ENCODE assay signal across 13 cellular contexts in the genomic region with DNA sequence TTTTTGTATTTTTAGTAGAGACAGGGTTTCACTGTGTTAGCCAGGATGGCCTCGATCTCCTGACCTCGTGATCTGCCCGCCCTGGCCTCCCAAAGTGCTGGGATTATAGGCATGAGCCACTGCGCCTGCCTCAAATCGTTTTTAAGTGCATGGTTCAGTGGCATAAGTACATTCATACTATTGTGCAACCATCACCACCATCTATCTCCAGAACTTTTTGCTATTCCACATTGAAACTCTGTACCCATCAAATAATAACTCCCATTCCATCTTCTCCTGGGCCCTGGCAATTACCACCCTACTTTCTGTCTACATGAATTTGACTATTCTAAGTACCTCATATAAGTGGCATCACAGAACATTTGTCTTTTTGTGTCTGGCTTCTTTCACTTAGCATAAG. TPM values are rescaled to one million over a fixed set of nuclear protein-coding genes. Genes with fewer than 3 reads are reported as not detected.
"Had no signal": no experiment of that assay in that cellular context is flagged by ENCODE, and none has a peak within 500 bp of the region (broad histone marks: within the 10 kb centered on the region; RNA-seq: fewer than 3 reads in every experiment).

No MANE protein-coding gene starts in this region.

RNA-seq across cellular contexts. Expression of gene PAMR1, which starts 3.3 kb away (rescaled TPM):
- total RNA-seq: activated B cell treated with CpG ODN at 0.5 μM for 24 hours; activated CD4-positive, alpha-beta memory T cell treated with anti-CD3 and anti-CD28 coated beads for 36 hours; activated CD4-positive, alpha-beta memory T cell treated with anti-CD3 and anti-CD28 coated beads, Interleukin-2, amount 10 ng/mL, durations not matched to agents 7 days and 5 days; activated CD4-positive, alpha-beta T cell treated with anti-CD3 and anti-CD28 coated beads for 36 hours; activated CD4-positive, alpha-beta T cell treated with anti-CD3 and anti-CD28 coated beads, Interleukin-2, amount 10 ng/mL, durations not matched to agents 24 days and 14 days; activated CD4-positive, alpha-beta T cell treated with anti-CD3 and anti-CD28 coated beads, Interleukin-2, amount 10 ng/mL, durations not matched to agents 7 days and 5 days; activated CD8-positive, alpha-beta memory T cell treated with anti-CD3 and anti-CD28 coated beads for 36 hours; activated CD8-positive, alpha-beta memory T cell treated with anti-CD3 and anti-CD28 coated beads, Interleukin-2, amount 10 ng/mL, durations not matched to agents 7 days and 5 days; activated CD8-positive, alpha-beta T cell treated with anti-CD3 and anti-CD28 coated beads for 36 hours; activated CD8-positive, alpha-beta T cell treated with anti-CD3 and anti-CD28 coated beads, Interleukin-2, amount 10 ng/mL, durations not matched to agents 7 days and 5 days; T-helper 1 cell treated with Interleukin-12 subunit alpha and Interleukin-12 subunit beta and Interleukin-4 antibody, amounts not matched to agents 30 ng/mL and 1 ng/mL, for 36 hours; T-helper 17 cell; T-helper 2 cell treated with Interferon-gamma antibody and Interleukin-4, amounts not matched to agents 100 ng/mL and 5 ng/mL, for 36 hours had no signal
